ENCODE assay signal across 8 cellular contexts in genomic region chr11:130213143-130213978, GRCh38. TPM values are rescaled to one million over a fixed set of nuclear protein-coding genes. Genes with fewer than 3 reads are reported as not detected.
DNase-seq lines count a peak whose midpoint lies in the region; ATAC-seq lines count a peak whose summit lies in the region.

No MANE protein-coding gene starts in this region.

- peak; percentile 83 for ATAC-seq in HG02852 (IDR thresholded peaks at IDR 0.05; ENCODE audit: unreplicated experiment)

- no peak overlapping the region for H2BK12ac ChIP-seq in mesenchymal stem cell (ENCODE audit: low read length in 2 of 2)

- no peak overlapping the region for H3K14ac ChIP-seq in mesenchymal stem cell (ENCODE audit: low read length in 2 of 2)

- peaks cover 3% of the 10 kb centered on the region for H3K4me1 ChIP-seq in mesenchymal stem cell (ENCODE audit: control insufficient read depth, insufficient read depth, low read depth, low read length)

- H3K23ac ChIP-seq in mesenchymal stem cell (ENCODE audit: low read length in 2 of 2) = no peak overlapping the region

- H2AK5ac ChIP-seq in mesenchymal stem cell (ENCODE audit: low read length, severe bottlenecking) = no peak overlapping the region

- no peak overlapping the region for H3K4me2 ChIP-seq in mesenchymal stem cell (ENCODE audit: low read length, poor library complexity, severe bottlenecking)

- no peak overlapping the region for H3K4me3 ChIP-seq in mesenchymal stem cell (ENCODE audit: insufficient read depth in 1 of 2, low read depth in 1 of 2, low read length in 2 of 2)

- no peaks in the 10 kb centered on the region for H3K9me3 ChIP-seq in mesenchymal stem cell (ENCODE audit: control insufficient read depth, low read length)

- H4K91ac ChIP-seq in mesenchymal stem cell (ENCODE audit: low read length) = no peak overlapping the region

- H3K4ac ChIP-seq in mesenchymal stem cell (ENCODE audit: low read depth in 1 of 2, low read length in 2 of 2) = no peak overlapping the region

- no peaks in the 10 kb centered on the region for H3K36me3 ChIP-seq in mesenchymal stem cell (ENCODE audit: control insufficient read depth in 1 of 2, insufficient read depth in 2 of 2, low read depth in 1 of 2, low read length in 2 of 2)

- no peak overlapping the region for H2BK5ac ChIP-seq in mesenchymal stem cell (ENCODE audit: low read depth, low read length, poor library complexity, severe bottlenecking)

- H2BK15ac ChIP-seq in mesenchymal stem cell (ENCODE audit: low read depth, poor library complexity, severe bottlenecking) = no peak overlapping the region

- peak; percentile 4 for DNase-seq in NCI-H1694 (lab: John Stamatoyannopoulos, UW)
- DNase-seq in NCI-H1694 treated with DMSO at 0.1 percent for 48 hours (lab: John Stamatoyannopoulos, UW) = no peak
- DNase-seq in NCI-H2196 (lab: John Stamatoyannopoulos, UW; ENCODE audit: unreplicated experiment) = peak; percentile 70
- DNase-seq in activated CD4-positive, alpha-beta T cell treated with anti-CD3 and anti-CD28 coated beads, Interleukin-2, amount 50 U/mL, for 48 hours = peak; percentile 71 to 74
- DNase-seq in ecto neural progenitor cell (ENCODE audit: low spot score) = peak; percentile 87
- peak; percentile 35 for DNase-seq in mesenchymal stem cell
- DNase-seq in stimulated activated CD8-positive, alpha-beta memory T cell treated with anti-CD3 and anti-CD28 coated beads, Interleukin-15, amount 100 ng/mL, for 48 hours (ENCODE audit: low read depth in 2 of 2) = peak; percentile 37 to 43

- H3K18ac ChIP-seq in mesenchymal stem cell (ENCODE audit: low read depth in 1 of 2, low read length in 2 of 2) = no peak overlapping the region

- H2BK120ac ChIP-seq in mesenchymal stem cell (ENCODE audit: low read depth, low read length) = no peak overlapping the region

- H3K27ac ChIP-seq in mesenchymal stem cell (ENCODE audit: low read length, poor library complexity, severe bottlenecking) = no peak overlapping the region

- WGBS in mesenchymal stem cell = 44% methylated on average over 27 of the region's 28 CpGs

- peaks cover 74 to 75% of the 10 kb centered on the region in 2 experiments for H3K27me3 ChIP-seq in mesenchymal stem cell (ENCODE audit: control insufficient read depth in 1 of 2, insufficient read depth in 1 of 2, low read length in 2 of 2)

- no peaks in the 10 kb centered on the region for H3K79me1 ChIP-seq in mesenchymal stem cell (replicated peaks; ENCODE audit: low read length, poor library complexity, severe bottlenecking)

- no peak overlapping the region for H4K8ac ChIP-seq in mesenchymal stem cell (ENCODE audit: low read length)

- no peak overlapping the region for H3K9ac ChIP-seq in mesenchymal stem cell (ENCODE audit: low read length)

- no peak overlapping the region for H2AFZ ChIP-seq in mesenchymal stem cell (ENCODE audit: low read depth, low read length)

RNA-seq across cellular contexts. Expression of gene ST14, which starts 53.8 kb away (rescaled TPM):
- not detected for polyA plus RNA-seq in mesenchymal stem cell (2013, experiment 1 of 2)
- not detected for polyA plus RNA-seq in mesenchymal stem cell (2013, experiment 2 of 2)
